Comparison of ENCODE assay signal across 11 cellular contexts in the genomic region with DNA sequence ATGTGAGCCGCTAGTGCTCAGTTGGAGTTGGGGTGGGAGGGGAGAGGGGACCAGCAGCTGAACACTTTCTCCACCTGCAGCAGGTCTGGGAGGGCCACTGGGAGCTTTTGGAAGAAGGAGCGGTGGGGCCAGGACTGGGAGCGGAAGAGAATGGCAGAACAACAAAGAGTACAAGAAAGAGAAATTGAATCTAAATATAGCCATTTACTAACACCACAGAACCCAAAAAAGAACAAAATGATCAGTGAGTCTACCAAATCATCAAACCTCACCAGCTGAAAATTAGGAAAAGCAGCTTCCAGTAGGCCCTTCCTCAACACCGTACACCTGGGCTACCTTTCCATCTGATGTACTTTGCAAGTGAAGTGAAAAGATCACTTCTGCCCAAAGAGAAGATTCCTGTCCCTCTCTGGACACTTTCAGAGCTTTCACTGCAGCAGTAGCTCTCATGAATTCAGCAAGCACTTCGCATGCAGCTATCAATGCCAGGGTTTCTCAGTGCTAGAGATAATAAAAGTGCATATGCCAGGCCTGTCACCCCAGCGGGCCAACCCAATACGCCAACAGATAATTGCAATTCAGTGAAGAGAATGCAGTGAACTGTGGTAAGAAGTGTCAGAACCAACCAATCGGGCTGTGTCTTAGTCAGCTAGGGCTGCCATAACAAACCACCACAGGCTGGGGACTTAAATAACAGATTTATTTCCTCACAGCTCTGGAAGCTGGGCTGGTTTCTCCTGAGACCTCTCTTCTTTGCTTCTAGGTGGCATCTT. TPM values are rescaled to one million over a fixed set of nuclear protein-coding genes. Genes with fewer than 3 reads are reported as not detected.
DNase-seq lines count a peak whose midpoint lies in the region; ATAC-seq and TF ChIP-seq lines count a peak whose summit lies in the region.
"Had no signal": no experiment of that assay in that cellular context is flagged by ENCODE, and none has a peak within 500 bp of the region (broad histone marks: within the 10 kb centered on the region; RNA-seq: fewer than 3 reads in every experiment).

No MANE protein-coding gene starts in this region.

- H3K27ac ChIP-seq in breast epithelium, result peak overlapping the region in 1 of 2 donors; percentile 48
- H3K27ac ChIP-seq in mammary epithelial cell (ENCODE audit: insufficient read depth, low read depth, low read length), result no peak overlapping the region
- H3K27ac ChIP-seq in hepatocyte, result peak overlapping the region; percentile 20
- H3K27ac ChIP-seq: neural progenitor cell had no signal

- CTCF ChIA-PET in mammary epithelial cell (lab: Charles Lee; ENCODE audit: low non-redundant PET) (no interaction called here), WTC11 (lab: Charles Lee) (no interaction called here)

- H3K4me1 Mint-ChIP-seq in T-helper 17 cell, result peaks cover 24% of the 10 kb centered on the region
- peaks cover 22% of the 10 kb centered on the region for H3K4me1 Mint-ChIP-seq in WTC11
- H3K4me1 Mint-ChIP-seq: neural progenitor cell had no signal

- peak overlapping the region in 2 of 3 donors; percentile 6 to 48 for H3K4me3 ChIP-seq in breast epithelium
- H3K4me3 ChIP-seq in mammary epithelial cell (replicated peaks in 1 of 3; ENCODE audit: insufficient read depth in 1 of 3, low read depth in 2 of 3, low read length in 3 of 3), result no peak overlapping the region
- H3K4me3 ChIP-seq in hepatocyte, result no peak overlapping the region
- H3K4me3 ChIP-seq: neural progenitor cell had no signal

- no peak for TF ChIP-seq POLR2A in breast epithelium (IDR thresholded peaks at IDR 0.05)

- H3K4me3 Mint-ChIP-seq in T-helper 17 cell (peak overlapping the region; percentile 39), WTC11 (no peak overlapping the region)
- H3K4me3 Mint-ChIP-seq: neural progenitor cell had no signal

- H3K27me3 ChIP-seq in breast epithelium (no peaks in the 10 kb centered on the region), mammary epithelial cell (ENCODE audit: insufficient read depth, low read length) (no peaks in the 10 kb centered on the region), hepatocyte (no peaks in the 10 kb centered on the region)
- H3K27me3 ChIP-seq: neural progenitor cell had no signal

- DNase-seq in breast epithelium (ENCODE audit: low spot score in 2 of 2), result no peak
- DNase-seq in mammary epithelial cell, result no peak
- no peak for DNase-seq in T-helper 17 cell
- DNase-seq in hepatocyte (ENCODE audit: low spot score), result no peak
- DNase-seq in WTC11 (ENCODE audit: low spot score), result no peak
- no peak for DNase-seq in effector CD8-positive, alpha-beta T cell (lab: John Stamatoyannopoulos, UW)
- no peak for DNase-seq in NCI-H2196 (lab: John Stamatoyannopoulos, UW; ENCODE audit: unreplicated experiment)
- DNase-seq: NCI-H1417 had no signal

- H4K20me1 ChIP-seq in mammary epithelial cell (ENCODE audit: insufficient read depth, low read length), result no peaks in the 10 kb centered on the region
- H4K20me1 ChIP-seq in hepatocyte (ENCODE audit: insufficient read depth, poor library complexity, severe bottlenecking), result no peaks in the 10 kb centered on the region

- WGBS in mammary epithelial cell (ENCODE audit: low coverage, missing lambda C conversion rate), result 47% methylated on average over 7 of the region's 8 CpGs
- whole genome bisulfite sequencing in hepatocyte (ENCODE audit: low lambda C conversion rate, missing lambda C conversion rate), result 63% methylated on average over 8 of the region's 8 CpGs

- intact Hi-C loops in breast epithelium (cut with DNase I; ENCODE audit: low total_unique reads) (no loop called here), mammary epithelial cell (cut with micrococcal nuclease) (no loop called here)

- no peaks in the 10 kb centered on the region for H3K36me3 ChIP-seq in breast epithelium
- H3K36me3 ChIP-seq in mammary epithelial cell (ENCODE audit: insufficient read depth, low read length), result no peaks in the 10 kb centered on the region
- H3K36me3 ChIP-seq in hepatocyte (replicated peaks; ENCODE audit: insufficient read depth, low read depth), result no peaks in the 10 kb centered on the region
- H3K36me3 ChIP-seq: neural progenitor cell had no signal

- BruUV-seq in mammary epithelial cell (replicated peaks; lab: Mats Ljungman, UMichigan), result no TSS peak

- H3K4me1 ChIP-seq in breast epithelium (no peaks in the 10 kb centered on the region), mammary epithelial cell (ENCODE audit: insufficient read depth, low read length) (no peaks in the 10 kb centered on the region), hepatocyte (ENCODE audit: insufficient read depth) (no peaks in the 10 kb centered on the region)
- H3K4me1 ChIP-seq: neural progenitor cell had no signal

- no peak overlapping the region for H3K9ac ChIP-seq in mammary epithelial cell (ENCODE audit: insufficient read depth, low read length)
- H3K9ac ChIP-seq: neural progenitor cell had no signal

- H3K27me3 Mint-ChIP-seq in T-helper 17 cell (peaks cover 15% of the 10 kb centered on the region), WTC11 (ENCODE audit: low read depth) (no peaks in the 10 kb centered on the region)

- H3K9me3 Mint-ChIP-seq in WTC11, result peaks cover 4% of the 10 kb centered on the region; the same call in 1 of the 2 replicates
- H3K9me3 Mint-ChIP-seq: neural progenitor cell had no signal

- H3K9me2 ChIP-seq in hepatocyte (replicated peaks; ENCODE audit: insufficient read depth), result no peaks in the 10 kb centered on the region

- dilution Hi-C loops in mammary epithelial cell (cut with HindIII; ENCODE audit: low sequenced_read_pairs), result no loop called here

- no peaks in the 10 kb centered on the region for H3K36me3 Mint-ChIP-seq in T-helper 17 cell (ENCODE audit: low read depth)
- H3K36me3 Mint-ChIP-seq in WTC11, result no peaks in the 10 kb centered on the region
- H3K36me3 Mint-ChIP-seq: neural progenitor cell had no signal

- TF ChIP-seq CTCF in breast epithelium (IDR thresholded peaks at IDR 0.05) (no peak), mammary epithelial cell (conservative IDR thresholded peaks at IDR 0.05 in 1 of 2, IDR thresholded peaks at IDR 0.05 in 1 of 2; ENCODE audit: extremely low read depth in 1 of 2, insufficient read depth in 1 of 2, low read depth in 1 of 2, low read length in 2 of 2) (no peak), hepatocyte (IDR thresholded peaks at IDR 0.05; ENCODE audit: poor library complexity) (no peak), WTC11 (IDR thresholded peaks at IDR 0.05) (no peak)

- in situ Hi-C loops in mammary epithelial cell (cut with MboI; ENCODE audit: low sequenced_read_pairs in 2 of 2), result no loop called here

- H3K4me2 ChIP-seq in mammary epithelial cell (ENCODE audit: insufficient read depth, low read depth, low read length) (no peak overlapping the region), hepatocyte (peak overlapping the region; percentile 53)
- H3K4me2 ChIP-seq: neural progenitor cell had no signal

- H2AFZ ChIP-seq in mammary epithelial cell (ENCODE audit: low read depth, low read length) (no peak overlapping the region), hepatocyte (no peak overlapping the region)
- H2AFZ ChIP-seq: neural progenitor cell had no signal

- H3K9me3 ChIP-seq in breast epithelium (no peaks in the 10 kb centered on the region), mammary epithelial cell (replicated peaks; ENCODE audit: insufficient read depth, low read length) (no peaks in the 10 kb centered on the region), T-helper 17 cell (ENCODE audit: control insufficient read depth, low read length, poor library complexity, severe bottlenecking) (no peaks in the 10 kb centered on the region), hepatocyte (ENCODE audit: low read depth) (no peaks in the 10 kb centered on the region)

- no peak overlapping the region for H3K27ac Mint-ChIP-seq in T-helper 17 cell
- H3K27ac Mint-ChIP-seq in WTC11, result no peak overlapping the region
- H3K27ac Mint-ChIP-seq: neural progenitor cell had no signal

- POLR2A ChIA-PET in WTC11 (lab: Charles Lee), result interaction anchor here (1.1 kb wide), 1 partner anchor 42 kb away, joined by 3 read pairs; no protein-coding TSS in a partner anchor

- H3K79me2 ChIP-seq in mammary epithelial cell (ENCODE audit: insufficient read depth, low read length), result no peaks in the 10 kb centered on the region
- no peaks in the 10 kb centered on the region for H3K79me2 ChIP-seq in hepatocyte

- ATAC-seq in T-helper 17 cell (no peak), WTC11 (no peak), HG03432 (IDR thresholded peaks at IDR 0.05; ENCODE audit: unreplicated experiment) (no peak)

TF ChIP-seq in WTC11, 78 proteins besides CTCF, POLR2A, EP300 and RAD21 (continues in another document):
- TF ChIP-seq GRHL2 (CRISPR knock-in tag; IDR thresholded peaks at IDR 0.05; ENCODE audit: insufficient replicate concordance, severe bottlenecking) (no peak), NR1H2 (CRISPR knock-in tag; IDR thresholded peaks at IDR 0.05) (no peak), ZNF232 (CRISPR knock-in tag; IDR thresholded peaks at IDR 0.05) (no peak)
- TF ChIP-seq, protein P1, sequence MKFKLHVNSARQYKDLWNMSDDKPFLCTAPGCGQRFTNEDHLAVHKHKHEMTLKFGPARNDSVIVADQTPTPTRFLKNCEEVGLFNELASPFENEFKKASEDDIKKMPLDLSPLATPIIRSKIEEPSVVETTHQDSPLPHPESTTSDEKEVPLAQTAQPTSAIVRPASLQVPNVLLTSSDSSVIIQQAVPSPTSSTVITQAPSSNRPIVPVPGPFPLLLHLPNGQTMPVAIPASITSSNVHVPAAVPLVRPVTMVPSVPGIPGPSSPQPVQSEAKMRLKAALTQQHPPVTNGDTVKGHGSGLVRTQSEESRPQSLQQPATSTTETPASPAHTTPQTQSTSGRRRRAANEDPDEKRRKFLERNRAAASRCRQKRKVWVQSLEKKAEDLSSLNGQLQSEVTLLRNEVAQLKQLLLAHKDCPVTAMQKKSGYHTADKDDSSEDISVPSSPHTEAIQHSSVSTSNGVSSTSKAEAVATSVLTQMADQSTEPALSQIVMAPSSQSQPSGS (CRISPR knock-in tag; IDR thresholded peaks at IDR 0.05; ENCODE audit: borderline replicate concordance, low read depth), result no peak
- TF ChIP-seq, protein P2, sequence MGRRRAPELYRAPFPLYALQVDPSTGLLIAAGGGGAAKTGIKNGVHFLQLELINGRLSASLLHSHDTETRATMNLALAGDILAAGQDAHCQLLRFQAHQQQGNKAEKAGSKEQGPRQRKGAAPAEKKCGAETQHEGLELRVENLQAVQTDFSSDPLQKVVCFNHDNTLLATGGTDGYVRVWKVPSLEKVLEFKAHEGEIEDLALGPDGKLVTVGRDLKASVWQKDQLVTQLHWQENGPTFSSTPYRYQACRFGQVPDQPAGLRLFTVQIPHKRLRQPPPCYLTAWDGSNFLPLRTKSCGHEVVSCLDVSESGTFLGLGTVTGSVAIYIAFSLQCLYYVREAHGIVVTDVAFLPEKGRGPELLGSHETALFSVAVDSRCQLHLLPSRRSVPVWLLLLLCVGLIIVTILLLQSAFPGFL (CRISPR knock-in tag; IDR thresholded peaks at IDR 0.05; ENCODE audit: borderline replicate concordance), result no peak

RNA-seq across cellular contexts. Expression of a gene that starts 0.6 kb away (rescaled TPM):
- total RNA-seq in breast epithelium (1 to 10 TPM; 3.3 to 8.3 (median 3.4) TPM), mammary epithelial cell (not detected), T-helper 17 cell (1 to 10 TPM in 1 of 2 donors, under 1 TPM in 1; 0.73 to 1.6 TPM), hepatocyte (0.27 TPM in 1 of 2 replicates, not detected in the other), WTC11 (2021) (0.16 to 0.21 TPM in 2 of 3 replicates, not detected in the other)
- polyA plus RNA-seq in mammary epithelial cell (not detected), hepatocyte (0.60 and 0.82 TPM in 2 replicates)
- not detected for polyA minus RNA-seq in mammary epithelial cell
- total RNA-seq: chondrocyte had no signal

Comparison
In these comparisons a context has a peak if more than half of its experiments do, and no peak if none do; other contexts are left out.
1. H3K4me3 ChIP-seq: peak in breast epithelium (2 of 3); none in mammary epithelial cell (0 of 3) and hepatocyte (single experiment).